22 cellular contexts compared by ENCODE assay signal in the genomic region with DNA sequence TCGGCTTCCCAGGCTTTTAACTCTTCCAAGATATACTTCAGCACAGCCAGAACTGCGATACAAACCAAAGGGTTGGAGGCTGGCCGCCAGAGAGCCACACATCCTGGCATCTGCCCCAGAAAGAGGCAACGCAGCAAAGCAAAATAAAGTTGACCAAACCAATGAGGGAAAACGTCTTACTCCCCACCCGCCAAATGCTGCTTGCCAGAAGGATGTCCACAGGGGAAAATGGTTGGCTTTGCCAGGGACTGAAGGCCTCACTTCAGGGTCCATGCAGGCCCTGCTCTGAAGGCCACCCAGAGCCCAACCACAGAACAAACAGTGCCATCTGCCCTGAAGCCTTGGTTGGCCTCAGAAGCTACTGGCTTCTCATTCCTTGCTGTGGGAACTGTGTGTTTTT. TPM values are rescaled to one million over a fixed set of nuclear protein-coding genes. Genes with fewer than 3 reads are reported as not detected.
"Had no signal": no experiment of that assay in that cellular context is flagged by ENCODE, and none has a peak within 500 bp of the region (broad histone marks: within the 10 kb centered on the region; RNA-seq: fewer than 3 reads in every experiment).

No MANE protein-coding gene starts in this region.

- H3K4me3 Mint-ChIP-seq: activated CD4-positive, alpha-beta T cell treated with anti-CD3 and anti-CD28 coated beads, Interleukin-2, amount 10 ng/mL, durations not matched to agents 24 days and 14 days; activated naive CD8-positive, alpha-beta T cell; activated T-cell treated with anti-CD3 and anti-CD28 coated beads, Interleukin-2, amount 50 U/mL, for 4 hours; naive B cell; T-helper 1 cell treated with Interleukin-12 subunit alpha and Interleukin-12 subunit beta and Interleukin-4 antibody, amounts not matched to agents 30 μg/mL and 1 μg/mL, for 36 hours; WTC11 had no signal

- H3K36me3 ChIP-seq: heart right ventricle, left ventricle myocardium inferior, neutrophil, upper lobe of right lung had no signal

- H3K27me3 Mint-ChIP-seq: activated CD4-positive, alpha-beta T cell treated with anti-CD3 and anti-CD28 coated beads, Interleukin-2, amount 10 ng/mL, durations not matched to agents 24 days and 14 days; activated naive CD8-positive, alpha-beta T cell; naive B cell had no signal

- H3K9me3 ChIP-seq: heart right ventricle, left ventricle myocardium inferior, neutrophil, upper lobe of right lung had no signal

- H3K27ac Mint-ChIP-seq: activated CD4-positive, alpha-beta T cell treated with anti-CD3 and anti-CD28 coated beads, Interleukin-2, amount 10 ng/mL, durations not matched to agents 24 days and 14 days; activated naive CD8-positive, alpha-beta T cell; naive B cell; progenitor cell of endocrine pancreas; T-helper 1 cell treated with Interleukin-12 subunit alpha and Interleukin-12 subunit beta and Interleukin-4 antibody, amounts not matched to agents 30 μg/mL and 1 μg/mL, for 36 hours; WTC11 had no signal

- H3K4me1 Mint-ChIP-seq: activated CD4-positive, alpha-beta T cell treated with anti-CD3 and anti-CD28 coated beads, Interleukin-2, amount 10 ng/mL, durations not matched to agents 24 days and 14 days; WTC11 had no signal

- DNase-seq: activated CD4-positive, alpha-beta T cell treated with anti-CD3 and anti-CD28 coated beads, Interleukin-2, amount 10 ng/mL, durations not matched to agents 24 days and 14 days; activated gamma-delta T cell; activated T-cell treated with anti-CD3 and anti-CD28 coated beads, Interleukin-2, amount 50 U/mL, for 4 hours; foreskin keratinocyte; heart right ventricle; islet precursor cell; left ventricle myocardium inferior; mesendoderm; naive B cell; stimulated activated CD4-positive, alpha-beta T cell treated with anti-CD3 and anti-CD28 coated beads, Interleukin-12 subunit alpha, Interleukin-12 subunit beta, amount 100 ng/mL, for 4 hours; stimulated activated CD4-positive, alpha-beta T cell treated with anti-CD3 and anti-CD28 coated beads, Interleukin-4, amount 100 ng/mL, for 1 hour; stimulated activated CD8-positive, alpha-beta memory T cell treated with anti-CD3 and anti-CD28 coated beads, Interleukin-4, amount 100 ng/mL, for 48 hours; stimulated activated naive CD8-positive, alpha-beta T cell treated with anti-CD3 and anti-CD28 coated beads, Interleukin-15, Interleukin-2, amounts not matched to agents 100 U/mL and 50 U/mL, for 24 hours; upper lobe of right lung had no signal

- ATAC-seq: activated T-cell treated with anti-CD3 and anti-CD28 coated beads, Interleukin-2, amount 50 U/mL, for 4 hours; esophagus mucosa; foreskin keratinocyte; heart right ventricle; sciatic nerve; stimulated activated naive CD8-positive, alpha-beta T cell treated with anti-CD3 and anti-CD28 coated beads, Interleukin-15, Interleukin-2, amounts not matched to agents 100 U/mL and 50 U/mL, for 24 hours; upper lobe of right lung; WTC11 had no signal

- H3K4me1 ChIP-seq: foreskin keratinocyte, upper lobe of right lung had no signal

- H3K36me3 Mint-ChIP-seq: WTC11 had no signal

- H3K27ac ChIP-seq: foreskin keratinocyte, heart right ventricle, left ventricle myocardium inferior, neutrophil, upper lobe of right lung had no signal

- H3K27me3 ChIP-seq: foreskin keratinocyte, heart right ventricle, neutrophil, upper lobe of right lung had no signal

- H3K9me3 Mint-ChIP-seq: activated CD4-positive, alpha-beta T cell treated with anti-CD3 and anti-CD28 coated beads, Interleukin-2, amount 10 ng/mL, durations not matched to agents 24 days and 14 days; activated T-cell treated with anti-CD3 and anti-CD28 coated beads, Interleukin-2, amount 50 U/mL, for 4 hours; T-helper 1 cell treated with Interleukin-12 subunit alpha and Interleukin-12 subunit beta and Interleukin-4 antibody, amounts not matched to agents 30 μg/mL and 1 μg/mL, for 36 hours had no signal

- H3K4me3 ChIP-seq: heart right ventricle, left ventricle myocardium inferior, upper lobe of right lung had no signal

RNA-seq across cellular contexts. Expression of a gene that starts 15.0 kb away (rescaled TPM):
- total RNA-seq: activated CD4-positive, alpha-beta T cell treated with anti-CD3 and anti-CD28 coated beads, Interleukin-2, amount 10 ng/mL, durations not matched to agents 24 days and 14 days; activated CD8-positive, alpha-beta memory T cell treated with anti-CD3 and anti-CD28 coated beads for 36 hours; activated T-cell treated with anti-CD3 and anti-CD28 coated beads, Interleukin-2, amount 50 U/mL, for 4 hours; esophagus mucosa; foreskin keratinocyte; left ventricle myocardium inferior; sciatic nerve; upper lobe of right lung; WTC11 had no signal
- polyA plus RNA-seq: foreskin keratinocyte, heart right ventricle had no signal
